In the genomic region with DNA sequence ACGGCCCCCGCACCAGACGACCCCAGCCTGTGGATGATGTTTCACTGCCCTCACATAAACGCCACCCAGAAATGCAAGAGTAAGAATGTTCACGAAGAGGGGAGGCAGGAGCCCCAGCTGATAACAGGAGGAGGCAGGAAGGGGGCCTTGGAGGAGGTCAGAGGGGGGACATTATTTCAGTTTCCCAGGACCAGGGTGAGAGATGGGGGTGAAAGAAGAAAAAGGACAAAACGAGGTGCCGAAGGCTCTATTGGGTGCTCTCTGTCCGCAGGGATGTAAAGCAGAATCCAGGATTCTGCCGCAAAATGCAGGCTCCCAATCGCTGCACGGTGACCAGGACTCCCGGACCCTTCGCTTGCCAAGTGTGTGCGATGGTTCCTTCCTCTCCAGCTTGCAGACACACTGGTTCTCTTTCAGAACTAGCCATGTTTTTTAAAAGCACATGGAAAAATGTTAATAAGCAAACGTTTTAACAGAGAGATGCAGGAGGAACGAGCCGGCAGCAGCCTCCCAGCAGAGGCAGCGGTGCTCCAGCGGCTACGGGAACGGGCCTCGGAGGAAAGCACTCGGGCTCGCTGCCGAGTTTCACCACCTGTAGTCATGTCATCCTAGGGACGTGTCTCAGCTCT, we compare ENCODE assay signal across 8 cellular contexts. TPM values are rescaled to one million over a fixed set of nuclear protein-coding genes. Genes with fewer than 3 reads are reported as not detected.
A peak's percentile ranks its signal among the peaks of the same experiment; 100 is the strongest.
DNase-seq lines count a peak whose midpoint lies in the region; ATAC-seq and TF ChIP-seq lines count a peak whose summit lies in the region.

No MANE protein-coding gene starts in this region.

- POLR2A ChIA-PET in activated B cell treated with CpG ODN at 0.5 μM for 24 hours (lab: Charles Lee) = interaction anchor here (1.4 to 2.1 kb wide), 3 partner anchors 100 to 334 kb away, joined by 3 to 11 read pairs (median 5); a partner anchor contains a TSS

- H3K4me3 ChIP-seq in stomach = peak overlapping the region; percentile 50 to 68 (median 54)

- H3K27ac Mint-ChIP-seq in activated B cell treated with CpG ODN at 0.5 μM for 24 hours (no peak overlapping the region), immature natural killer cell (peak overlapping the region in 2 of 6 donors; percentile 60 to 73)

- 12 to 16% (median 15%) methylated on average over 26 of the region's 26 CpGs for WGBS in stomach, 5 donors

- no peak for TF ChIP-seq POLR2A in stomach (IDR thresholded peaks at IDR 0.05)

- H3K27me3 Mint-ChIP-seq in activated B cell treated with CpG ODN at 0.5 μM for 24 hours (peaks cover 9% of the 10 kb centered on the region), immature natural killer cell (ENCODE audit: low read depth in 3 of 3) (peaks cover 2 to 5% (median 4%) of the 10 kb centered on the region in 3 donors)

- H3K27ac ChIP-seq in stomach = no peak overlapping the region

- H3K36me3 Mint-ChIP-seq in activated B cell treated with CpG ODN at 0.5 μM for 24 hours (ENCODE audit: low read depth) = peaks cover 1% of the 10 kb centered on the region
- H3K36me3 Mint-ChIP-seq in immature natural killer cell = peaks cover 5 to 43% (median 10%) of the 10 kb centered on the region in 3 donors

- H3K9me3 Mint-ChIP-seq in activated B cell treated with CpG ODN at 0.5 μM for 24 hours (no peaks in the 10 kb centered on the region), immature natural killer cell (peaks cover 0 to 2% (median 0%) of the 10 kb centered on the region in 6 donors)

- H3K4me1 Mint-ChIP-seq in activated B cell treated with CpG ODN at 0.5 μM for 24 hours (peaks cover 11% of the 10 kb centered on the region), immature natural killer cell (peaks cover 23 to 54% of the 10 kb centered on the region in 2 donors)

- H3K4me3 Mint-ChIP-seq in activated B cell treated with CpG ODN at 0.5 μM for 24 hours = peak overlapping the region; percentile 84
- H3K4me3 Mint-ChIP-seq in immature natural killer cell = peak overlapping the region; percentile 21 to 90 (median 76)

- TF ChIP-seq CTCF in activated B cell treated with CpG ODN at 0.5 μM for 24 hours (IDR thresholded peaks at IDR 0.05) (no peak), stomach (IDR thresholded peaks at IDR 0.05) (no peak)

- ATAC-seq in activated B cell treated with CpG ODN at 0.5 μM for 24 hours (ENCODE audit: low read depth) (no peak), GM18861 (IDR thresholded peaks at IDR 0.05; ENCODE audit: unreplicated experiment) (no peak)

- TF ChIP-seq EP300 in stomach (IDR thresholded peaks at IDR 0.05) = no peak

- CTCF ChIA-PET in activated B cell treated with CpG ODN at 0.5 μM for 24 hours (lab: Charles Lee) = interaction anchor here (1.0 to 4.1 kb wide), 15 partner anchors 13 to 358 kb away, joined by 3 to 48 read pairs (median 5); a partner anchor contains a TSS

- peaks cover 8 to 23% (median 18%) of the 10 kb centered on the region in 4 donors for H3K4me1 ChIP-seq in stomach

- no peaks in the 10 kb centered on the region for H3K9me3 ChIP-seq in stomach

- peaks cover 0 to 61% (median 13%) of the 10 kb centered on the region in 3 donors for H3K27me3 ChIP-seq in stomach

- DNase-seq in NCI-H1417 (lab: John Stamatoyannopoulos, UW) (peak; percentile 23 to 75 (median 56)), NCI-H1417 treated with DMSO at 0.1 percent for 48 hours (lab: John Stamatoyannopoulos, UW) (no peak), activated B cell treated with CpG ODN at 0.5 μM for 24 hours (no peak), immature natural killer cell (no peak), stomach (no peak), HPDE6-E6E7 (ENCODE audit: extremely low spot score) (no peak), SKM-1 (lab: John Stamatoyannopoulos, UW; ENCODE audit: unreplicated experiment) (no peak)

- H3K36me3 ChIP-seq in stomach = no peaks in the 10 kb centered on the region

- intact Hi-C loops in activated B cell treated with CpG ODN at 0.5 μM for 24 hours (cut with micrococcal nuclease) (loop anchor here (1.0 to 5.0 kb wide), 9 partner anchors 16 to 986 kb away; a partner anchor contains a TSS), stomach (cut with DNase I; ENCODE audit: low total_unique reads) (loop anchor here (5.0 kb wide), 2 partner anchors 131 to 351 kb away; no protein-coding TSS in a partner anchor)

RNA-seq across cellular contexts. Expression of a gene that starts 59.5 kb away (rescaled TPM):
- total RNA-seq in activated B cell treated with CpG ODN at 0.5 μM for 24 hours (3.2 and 4.0 TPM in 2 replicates), stomach (1 to 10 TPM in 3 of 5 donors, under 1 TPM in 1, not detected in 1; under 0.01 to 2.9 (median 1.2) TPM)
- polyA plus RNA-seq in immature natural killer cell (1 to 10 TPM in 2 of 3 donors, under 1 TPM in 1; 0.59 to 8.4 (median 2.0) TPM), stomach (under 1 TPM; 0.06 to 0.31 (median 0.15) TPM)

Comparison
In these comparisons a context has a peak if more than half of its experiments do, and no peak if none do; other contexts are left out.
1. DNase-seq: peak in NCI-H1417 (3 of 3); none in NCI-H1417 treated with DMSO at 0.1 percent for 48 hours (single experiment), activated B cell treated with CpG ODN at 0.5 μM for 24 hours (single experiment), immature natural killer cell (0 of 3), stomach (single experiment), HPDE6-E6E7 (single experiment) and SKM-1 (single experiment).